In genomic region chr3:61518590-61518989, GRCh38 we compare ENCODE assay signal across 24 cellular contexts. TPM values are rescaled to one million over a fixed set of nuclear protein-coding genes. Genes with fewer than 3 reads are reported as not detected.
DNase-seq lines count a peak whose midpoint lies in the region; ATAC-seq and TF ChIP-seq lines count a peak whose summit lies in the region.
"Had no signal": no experiment of that assay in that cellular context is flagged by ENCODE, and none has a peak within 500 bp of the region (broad histone marks: within the 10 kb centered on the region; RNA-seq: fewer than 3 reads in every experiment).

No MANE protein-coding gene starts in this region.

- no peaks in the 10 kb centered on the region for H3K36me3 ChIP-seq in lower lobe of right lung
- H3K36me3 ChIP-seq: cardiac muscle cell, esophagus muscularis mucosa, left ventricle myocardium inferior, upper lobe of right lung had no signal

- DNase-seq in GM12865 (ENCODE audit: low read depth): peak; percentile 12
- DNase-seq in choroid plexus epithelial cell (ENCODE audit: low read depth): peak; percentile 6
- DNase-seq in amygdala (lab: John Stamatoyannopoulos, UW): no peak
- DNase-seq in foreskin melanocyte: no peak
- no peak for DNase-seq in lower lobe of right lung
- DNase-seq in right cardiac atrium: no peak
- DNase-seq: ACHN; activated CD4-positive, CD25-positive, alpha-beta regulatory T cell; activated naive CD8-positive, alpha-beta T cell treated with anti-CD3 and anti-CD28 coated beads, Interleukin-2, amount 50 U/mL, for 24 hours; left ventricle myocardium inferior; mucosa of descending colon; NCI-H2081 treated with DMSO at 0.1 percent for 48 hours; NCI-H524 treated with DMSO at 0.1 percent for 48 hours; SIG-M5; stimulated activated CD4-positive, alpha-beta T cell treated with anti-CD3 and anti-CD28 coated beads, Interleukin-15, amount 100 ng/mL, for 24 hours; stimulated activated naive CD4-positive, alpha-beta T cell; T-helper 17 cell; upper lobe of right lung had no signal

- H3K9me3 ChIP-seq in lower lobe of right lung: no peaks in the 10 kb centered on the region
- H3K9me3 ChIP-seq in right cardiac atrium (ENCODE audit: control insufficient read depth, low read length): no peaks in the 10 kb centered on the region
- H3K9me3 ChIP-seq: esophagus muscularis mucosa, left ventricle myocardium inferior, mucosa of descending colon, upper lobe of right lung had no signal

- no peak overlapping the region for H3K27ac ChIP-seq in lower lobe of right lung
- H3K27ac ChIP-seq in right cardiac atrium (ENCODE audit: low read length): no peak overlapping the region
- H3K27ac ChIP-seq: cardiac muscle cell, esophagus muscularis mucosa, HL-60, left ventricle myocardium inferior, upper lobe of right lung had no signal

- H3K4me3 ChIP-seq in GM12865 (ENCODE audit: low read depth, low read length) (no peak overlapping the region), choroid plexus epithelial cell (ENCODE audit: low read depth, low read length) (no peak overlapping the region), lower lobe of right lung (no peak overlapping the region), right cardiac atrium (ENCODE audit: low read length) (no peak overlapping the region)
- H3K4me3 ChIP-seq: cardiac muscle cell, esophagus muscularis mucosa, left ventricle myocardium inferior, mucosa of descending colon, upper lobe of right lung had no signal

- TF ChIP-seq CTCF in GM12865 (IDR thresholded peaks at IDR 0.05; ENCODE audit: insufficient read depth, low read depth, low read length, missing control alignments) (no peak), choroid plexus epithelial cell (conservative IDR thresholded peaks at IDR 0.05; ENCODE audit: low read depth, low read length) (no peak), lower lobe of right lung (IDR thresholded peaks at IDR 0.05) (no peak)

- intact Hi-C loops in lower lobe of right lung (cut with DNase I): no loop called here
- intact Hi-C loops in right cardiac atrium (cut with DNase I): no loop called here

- peak; percentile 30 for ATAC-seq in GM19351 (IDR thresholded peaks at IDR 0.05; ENCODE audit: unreplicated experiment)
- peak; percentile 29 for ATAC-seq in HG03432 (IDR thresholded peaks at IDR 0.05; ENCODE audit: unreplicated experiment)
- no peak for ATAC-seq in lower lobe of right lung
- ATAC-seq in right cardiac atrium: no peak
- ATAC-seq: activated naive CD8-positive, alpha-beta T cell treated with anti-CD3 and anti-CD28 coated beads, Interleukin-2, amount 50 U/mL, for 24 hours; mucosa of descending colon; T-helper 17 cell; upper lobe of right lung had no signal

- 100% methylated on average over 1 of the region's 1 CpG for WGBS in right cardiac atrium

- H3K27me3 ChIP-seq in lower lobe of right lung (ENCODE audit: low read depth) (no peaks in the 10 kb centered on the region), right cardiac atrium (ENCODE audit: control insufficient read depth, insufficient read depth) (no peaks in the 10 kb centered on the region)
- H3K27me3 ChIP-seq: cardiac muscle cell, esophagus muscularis mucosa, upper lobe of right lung had no signal

- no peaks in the 10 kb centered on the region for H3K4me1 ChIP-seq in lower lobe of right lung
- peaks cover 2% of the 10 kb centered on the region for H3K4me1 ChIP-seq in right cardiac atrium (ENCODE audit: control insufficient read depth, insufficient read depth, low read length)
- H3K4me1 ChIP-seq: esophagus muscularis mucosa, upper lobe of right lung had no signal

RNA-seq across cellular contexts. Expression of gene PTPRG, which starts 42.8 kb away (rescaled TPM):
- 67.6 TPM for total RNA-seq in lower lobe of right lung
- total RNA-seq in right cardiac atrium: 10 to 100 TPM; 32.0 to 50.7 (median 34.0) TPM
- 8.6 TPM for polyA plus RNA-seq in right cardiac atrium
- total RNA-seq: activated CD8-positive, alpha-beta memory T cell treated with anti-CD3 and anti-CD28 coated beads for 36 hours had no signal

Comparison
In these comparisons a context has a peak if more than half of its experiments do, and no peak if none do; other contexts are left out.
1. DNase-seq: peak in GM12865 (single experiment) and choroid plexus epithelial cell (single experiment); none in amygdala (0 of 56), foreskin melanocyte (single experiment), lower lobe of right lung (single experiment) and right cardiac atrium (0 of 3).
2. ATAC-seq: peak in GM19351 (single experiment) and HG03432 (single experiment); none in lower lobe of right lung (0 of 2) and right cardiac atrium (0 of 2).